In the genomic region with DNA sequence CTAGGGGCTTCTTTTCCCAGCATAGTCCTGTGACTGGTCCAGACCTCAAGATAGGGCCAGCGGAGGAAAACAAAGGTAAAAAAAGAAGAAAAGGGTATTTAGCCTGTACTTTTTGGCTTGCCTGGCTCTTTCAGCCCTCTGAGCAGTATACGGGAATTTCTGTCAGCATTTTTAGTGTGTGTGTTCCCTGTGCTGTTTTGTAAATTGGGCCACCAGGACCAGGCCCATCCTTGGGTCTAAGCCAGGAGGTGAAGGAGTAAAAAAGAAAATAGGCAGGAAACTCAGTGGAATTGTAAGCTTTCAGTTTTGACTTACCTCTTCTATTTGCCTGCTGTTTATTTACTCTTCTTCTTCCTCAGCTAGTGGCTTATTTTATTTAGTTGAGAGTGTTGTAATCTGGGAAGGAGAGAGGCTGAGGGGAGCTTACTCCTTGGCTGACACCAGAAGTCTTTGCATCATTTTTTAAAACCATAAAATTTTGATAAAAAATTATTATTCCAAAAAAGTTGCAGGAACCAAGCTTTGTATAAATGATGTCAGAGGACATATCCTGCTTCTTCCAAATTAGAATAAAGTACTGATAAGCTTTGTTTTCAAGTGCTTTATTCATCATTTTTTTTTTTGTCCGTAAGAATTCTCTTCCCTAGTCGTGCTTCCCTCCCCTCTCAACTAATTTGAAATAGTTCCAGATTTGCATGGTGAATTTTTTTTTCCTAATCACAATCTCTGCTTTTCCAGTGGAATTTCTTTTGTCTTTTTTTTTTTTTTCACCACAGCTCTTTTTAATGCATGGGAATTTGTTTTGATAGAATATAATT, we compare ENCODE assay signal across 11 cellular contexts.
DNase-seq lines count a peak whose midpoint lies in the region; ATAC-seq and TF ChIP-seq lines count a peak whose summit lies in the region.
"Had no signal": no experiment of that assay in that cellular context is flagged by ENCODE, and none has a peak within 500 bp of the region (broad histone marks: within the 10 kb centered on the region; RNA-seq: fewer than 3 reads in every experiment).

No MANE protein-coding gene starts in this region.

- H3K27me3 Mint-ChIP-seq in T-helper 17 cell: no peaks in the 10 kb centered on the region
- no peaks in the 10 kb centered on the region for H3K27me3 Mint-ChIP-seq in naive thymus-derived CD8-positive, alpha-beta T cell
- H3K27me3 Mint-ChIP-seq: stimulated activated naive B cell treated with anti-CD40 and anti-IgM and Interleukin-4, amounts not matched to agents 10 μg/mL and 1 μg/mL and 100 μg/mL, for 72 hours had no signal

- 45 to 53% methylated on average over 4 of the region's 4 CpGs for WGBS in esophagus squamous epithelium, 2 donors

- H3K27ac ChIP-seq in esophagus squamous epithelium: peak overlapping the region; percentile 7 to 74 (median 48)
- peak overlapping the region; percentile 30 to 40 for H3K27ac ChIP-seq in tibial artery

- H3K9me3 ChIP-seq in T-helper 17 cell (ENCODE audit: control insufficient read depth, low read length, poor library complexity, severe bottlenecking) (no peaks in the 10 kb centered on the region), esophagus squamous epithelium (no peaks in the 10 kb centered on the region), mucosa of stomach (ENCODE audit: control insufficient read depth, low read length) (no peaks in the 10 kb centered on the region), tibial artery (no peaks in the 10 kb centered on the region)

- no peak for ATAC-seq in T-helper 17 cell
- ATAC-seq in naive thymus-derived CD8-positive, alpha-beta T cell: no peak
- no peak for ATAC-seq in GM21390 (IDR thresholded peaks at IDR 0.05; ENCODE audit: unreplicated experiment)
- ATAC-seq: stimulated activated naive B cell treated with anti-CD40 and anti-IgM and Interleukin-4, amounts not matched to agents 10 μg/mL and 1 μg/mL and 100 μg/mL, for 72 hours had no signal

- H3K9me3 Mint-ChIP-seq in naive thymus-derived CD8-positive, alpha-beta T cell: no peaks in the 10 kb centered on the region

- H3K27me3 ChIP-seq in esophagus squamous epithelium (no peaks in the 10 kb centered on the region), mucosa of stomach (ENCODE audit: control insufficient read depth, insufficient read depth, low read length) (no peaks in the 10 kb centered on the region), tibial artery (no peaks in the 10 kb centered on the region)

- H3K4me3 ChIP-seq in esophagus squamous epithelium (no peak overlapping the region), mucosa of stomach (ENCODE audit: low read length) (no peak overlapping the region), tibial artery (no peak overlapping the region)

- H3K4me1 Mint-ChIP-seq in T-helper 17 cell: peaks cover 33% of the 10 kb centered on the region
- peaks cover 27 to 71% (median 65%) of the 10 kb centered on the region in 4 donors for H3K4me1 Mint-ChIP-seq in naive thymus-derived CD8-positive, alpha-beta T cell

- POLR2A ChIA-PET in naive thymus-derived CD8-positive, alpha-beta T cell (lab: Charles Lee): interaction anchor here (0.8 kb wide), 1 partner anchor 73 kb away, joined by 4 read pairs; no protein-coding TSS in a partner anchor

- intact Hi-C loops in esophagus squamous epithelium (cut with DNase I) (no loop called here), tibial artery (cut with DNase I; ENCODE audit: low total_unique reads) (no loop called here)

- no peaks in the 10 kb centered on the region for H3K36me3 Mint-ChIP-seq in T-helper 17 cell (ENCODE audit: low read depth)
- H3K36me3 Mint-ChIP-seq in naive thymus-derived CD8-positive, alpha-beta T cell: peaks cover 0 to 4% (median 0%) of the 10 kb centered on the region in 3 donors

- no peak for TF ChIP-seq CTCF in esophagus squamous epithelium (IDR thresholded peaks at IDR 0.05)
- no peak for TF ChIP-seq CTCF in tibial artery (IDR thresholded peaks at IDR 0.05)

- peak overlapping the region; percentile 46 for H3K27ac Mint-ChIP-seq in T-helper 17 cell
- H3K27ac Mint-ChIP-seq in naive thymus-derived CD8-positive, alpha-beta T cell: peak overlapping the region in 4 of 10 donors; percentile 8 to 86 (median 40)
- H3K27ac Mint-ChIP-seq: stimulated activated naive B cell treated with anti-CD40 and anti-IgM and Interleukin-4, amounts not matched to agents 10 μg/mL and 1 μg/mL and 100 μg/mL, for 72 hours had no signal

- TF ChIP-seq POLR2A in esophagus squamous epithelium (IDR thresholded peaks at IDR 0.05): no peak

- H3K36me3 ChIP-seq in esophagus squamous epithelium (no peaks in the 10 kb centered on the region), mucosa of stomach (ENCODE audit: control insufficient read depth, insufficient read depth, low read length) (no peaks in the 10 kb centered on the region), tibial artery (no peaks in the 10 kb centered on the region)

- H3K9ac ChIP-seq in mucosa of stomach (ENCODE audit: low read length): peak overlapping the region; percentile 31

- DNase-seq in T-helper 17 cell (no peak), esophagus squamous epithelium (lab: John Stamatoyannopoulos, UW) (no peak), tibial artery (no peak), SIG-M5 treated with dmso at 0.1 percent for 504 hours (lab: John Stamatoyannopoulos, UW; ENCODE audit: unreplicated experiment) (no peak), AG08395 (ENCODE audit: low spot score) (no peak)
- DNase-seq in naive thymus-derived CD8-positive, alpha-beta T cell: no peak
- DNase-seq: GF-D8; Kasumi-1; stimulated activated naive B cell treated with anti-CD40 and anti-IgM and Interleukin-4, amounts not matched to agents 10 μg/mL and 1 μg/mL and 100 μg/mL, for 72 hours had no signal

- H3K4me3 Mint-ChIP-seq in T-helper 17 cell: no peak overlapping the region
- H3K4me3 Mint-ChIP-seq in naive thymus-derived CD8-positive, alpha-beta T cell: peak overlapping the region in 3 of 10 donors; percentile 2 to 7 (median 4)
- H3K4me3 Mint-ChIP-seq: stimulated activated naive B cell treated with anti-CD40 and anti-IgM and Interleukin-4, amounts not matched to agents 10 μg/mL and 1 μg/mL and 100 μg/mL, for 72 hours had no signal

- H3K4me1 ChIP-seq in esophagus squamous epithelium (peaks cover 19 to 84% (median 42%) of the 10 kb centered on the region in 3 donors), mucosa of stomach (ENCODE audit: control insufficient read depth, insufficient read depth, low read length) (peaks cover 36% of the 10 kb centered on the region), tibial artery (peaks cover 0 to 53% (median 40%) of the 10 kb centered on the region in 4 donors)
